ENCODE assay signal across 14 cellular contexts in genomic region chrX:119669424-119670037, GRCh38. TPM values are rescaled to one million over a fixed set of nuclear protein-coding genes. Genes with fewer than 3 reads are reported as not detected.
A peak's percentile ranks its signal among the peaks of the same experiment; 100 is the strongest.
DNase-seq lines count a peak whose midpoint lies in the region; ATAC-seq and TF ChIP-seq lines count a peak whose summit lies in the region.
"Had no signal": no experiment of that assay in that cellular context is flagged by ENCODE, and none has a peak within 500 bp of the region (broad histone marks: within the 10 kb centered on the region; RNA-seq: fewer than 3 reads in every experiment).

No MANE protein-coding gene starts in this region.

- CTCF ChIA-PET in CD8-positive, alpha-beta T cell (lab: Charles Lee) = interaction anchor here (2.0 kb wide), 1 partner anchor 60 kb away, joined by 7 read pairs; no protein-coding TSS in a partner anchor

- H3K27ac ChIP-seq in CD8-positive, alpha-beta T cell (ENCODE audit: low read depth, low read length) = no peak overlapping the region
- H3K27ac ChIP-seq: VCaP had no signal

- peaks cover 26% of the 10 kb centered on the region for H3K4me1 ChIP-seq in CD8-positive, alpha-beta T cell (ENCODE audit: insufficient read depth, low read length)
- H3K4me1 ChIP-seq: esophagus squamous epithelium had no signal

- no peak for TF ChIP-seq CTCF in CD8-positive, alpha-beta T cell (IDR thresholded peaks at IDR 0.05)

- H3K4me1 Mint-ChIP-seq in CD8-positive, alpha-beta T cell (ENCODE audit: low read depth) = peaks cover 37% of the 10 kb centered on the region

- POLR2A ChIA-PET in CD8-positive, alpha-beta T cell (lab: Charles Lee) = interaction anchor here (1.0 kb wide), 1 partner anchor 11 kb away, joined by 3 read pairs; no protein-coding TSS in a partner anchor

- H3K4me3 Mint-ChIP-seq in CD8-positive, alpha-beta T cell = no peak overlapping the region
- H3K4me3 Mint-ChIP-seq: memory B cell had no signal

- peaks cover 64% of the 10 kb centered on the region for H3K36me3 Mint-ChIP-seq in CD8-positive, alpha-beta T cell

- H3K27me3 Mint-ChIP-seq in CD8-positive, alpha-beta T cell (ENCODE audit: low read depth) = no peaks in the 10 kb centered on the region
- H3K27me3 Mint-ChIP-seq: memory B cell had no signal

- peaks cover 14% of the 10 kb centered on the region for H3K36me3 ChIP-seq in CD8-positive, alpha-beta T cell (ENCODE audit: insufficient read depth, low read length)
- H3K36me3 ChIP-seq: esophagus squamous epithelium had no signal

- no peaks in the 10 kb centered on the region for H3K9me3 Mint-ChIP-seq in CD8-positive, alpha-beta T cell
- H3K9me3 Mint-ChIP-seq: memory B cell had no signal

- no peak overlapping the region for H3K4me3 ChIP-seq in CD8-positive, alpha-beta T cell (ENCODE audit: low read depth, low read length)
- H3K4me3 ChIP-seq: esophagus squamous epithelium had no signal

- intact Hi-C loops in CD8-positive, alpha-beta T cell (cut with DNase I, micrococcal nuclease) = no loop called here

- no peaks in the 10 kb centered on the region for H3K27me3 ChIP-seq in CD8-positive, alpha-beta T cell (ENCODE audit: insufficient read depth, low read length)
- H3K27me3 ChIP-seq: esophagus squamous epithelium had no signal

- peak overlapping the region; percentile 49 for H3K27ac Mint-ChIP-seq in CD8-positive, alpha-beta T cell
- H3K27ac Mint-ChIP-seq: memory B cell had no signal

- H3K9me3 ChIP-seq in CD8-positive, alpha-beta T cell (ENCODE audit: low read length) = no peaks in the 10 kb centered on the region
- H3K9me3 ChIP-seq: esophagus squamous epithelium had no signal

- no peak for DNase-seq in CD8-positive, alpha-beta T cell
- DNase-seq in NCI-H2029 treated with DMSO at 0.1 percent for 48 hours (lab: John Stamatoyannopoulos, UW) = peak; percentile 44
- peak; percentile 77 for DNase-seq in dermis blood vessel endothelial cell
- peak; percentile 66 for DNase-seq in myocyte (ENCODE audit: low read depth)
- no peak for DNase-seq in NCI-H524 treated with DMSO at 0.1 percent for 48 hours (lab: John Stamatoyannopoulos, UW)
- DNase-seq in NCI-H82 treated with DMSO at 0.1 percent for 48 hours (lab: John Stamatoyannopoulos, UW; ENCODE audit: unreplicated experiment) = no peak
- DNase-seq: amniotic stem cell, DMS79 treated with DMSO at 0.1 percent for 48 hours, esophagus squamous epithelium had no signal

- no peak for ATAC-seq in CD8-positive, alpha-beta T cell
- ATAC-seq in HG03280 (IDR thresholded peaks at IDR 0.05; ENCODE audit: unreplicated experiment) = no peak
- ATAC-seq in GM21717 (IDR thresholded peaks at IDR 0.05; ENCODE audit: unreplicated experiment) = no peak
- ATAC-seq: HCT116 had no signal

RNA-seq across cellular contexts. Expression of gene SEPTIN6, which starts 23.4 kb away (rescaled TPM):
- 100 to 1,000 TPM; 136 to 138 TPM for total RNA-seq in CD8-positive, alpha-beta T cell
- total RNA-seq in dermis blood vessel endothelial cell (22.8 and 40.9 TPM in 2 replicates), myocyte (3.9 and 4.3 TPM in 2 replicates)
- polyA plus RNA-seq in myocyte (2012) = 4.2 TPM

Comparison
In these comparisons a context has a peak if more than half of its experiments do, and no peak if none do; other contexts are left out.
1. DNase-seq: peak in NCI-H2029 treated with DMSO at 0.1 percent for 48 hours (single experiment), dermis blood vessel endothelial cell (single experiment) and myocyte (single experiment); none in CD8-positive, alpha-beta T cell (0 of 7), NCI-H524 treated with DMSO at 0.1 percent for 48 hours (single experiment) and NCI-H82 treated with DMSO at 0.1 percent for 48 hours (single experiment).